In the genomic region with DNA sequence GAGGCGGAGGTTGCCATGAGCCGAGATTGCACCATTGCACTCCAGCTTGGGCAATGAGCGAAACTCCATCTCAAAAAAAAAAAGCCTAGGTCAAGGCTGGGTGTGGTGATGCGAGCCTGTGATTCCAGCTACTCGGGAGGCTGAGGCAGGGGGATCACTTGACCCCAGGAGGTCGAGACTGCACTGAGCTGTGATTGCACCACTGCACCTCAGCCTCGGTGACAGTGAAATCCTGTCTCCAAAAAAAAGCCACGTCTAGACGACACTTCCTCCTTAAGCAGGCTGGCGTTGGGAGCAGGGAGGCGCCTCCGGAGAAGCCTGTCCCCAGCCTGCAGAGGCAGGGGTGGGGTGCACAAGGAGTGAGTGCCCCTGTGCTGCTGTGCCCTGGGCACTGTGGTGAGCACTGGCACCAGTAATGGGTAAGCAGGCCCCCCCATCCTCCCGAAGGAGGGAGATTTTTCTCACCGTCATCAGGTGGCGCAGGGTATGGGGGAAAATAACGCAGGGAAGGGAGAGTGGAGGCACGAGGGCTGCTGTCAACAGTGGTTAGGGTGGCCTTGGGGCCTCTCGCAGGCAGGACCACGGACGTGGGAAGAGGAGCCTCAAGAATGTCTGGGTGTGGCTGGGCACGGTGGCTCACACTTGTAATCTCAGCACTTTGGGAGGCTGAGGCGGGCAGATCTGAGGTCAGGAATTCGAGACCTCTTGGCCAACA, we compare ENCODE assay signal across 1 cellular context.
TF ChIP-seq lines count a peak whose summit lies in the region.

No MANE protein-coding gene starts in this region.

TF ChIP-seq in K562, 482 proteins besides CTCF, POLR2A, EP300 and RAD21 (continued from another document and continues in another):
- TF ChIP-seq, protein P1, sequence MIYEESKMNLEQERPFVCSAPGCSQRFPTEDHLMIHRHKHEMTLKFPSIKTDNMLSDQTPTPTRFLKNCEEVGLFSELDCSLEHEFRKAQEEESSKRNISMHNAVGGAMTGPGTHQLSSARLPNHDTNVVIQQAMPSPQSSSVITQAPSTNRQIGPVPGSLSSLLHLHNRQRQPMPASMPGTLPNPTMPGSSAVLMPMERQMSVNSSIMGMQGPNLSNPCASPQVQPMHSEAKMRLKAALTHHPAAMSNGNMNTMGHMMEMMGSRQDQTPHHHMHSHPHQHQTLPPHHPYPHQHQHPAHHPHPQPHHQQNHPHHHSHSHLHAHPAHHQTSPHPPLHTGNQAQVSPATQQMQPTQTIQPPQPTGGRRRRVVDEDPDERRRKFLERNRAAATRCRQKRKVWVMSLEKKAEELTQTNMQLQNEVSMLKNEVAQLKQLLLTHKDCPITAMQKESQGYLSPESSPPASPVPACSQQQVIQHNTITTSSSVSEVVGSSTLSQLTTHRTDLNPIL (CRISPR knock-in tag; IDR thresholded peaks at IDR 0.05) = no peak
- no peak for TF ChIP-seq GTF2E2 (tag; IDR thresholded peaks at IDR 0.05)
- TF ChIP-seq CEBPB (tag; IDR thresholded peaks at IDR 0.05) = peak; percentile 73
- TF ChIP-seq CCNT2 (IDR thresholded peaks at IDR 0.05; ENCODE audit: borderline replicate concordance, extremely low read depth, insufficient read length, low read depth, low read length) = no peak
- TF ChIP-seq ZNF140 (CRISPR knock-in tag; IDR thresholded peaks at IDR 0.05) = no peak
- no peak for TF ChIP-seq XRCC5 (IDR thresholded peaks at IDR 0.05; ENCODE audit: low read depth, low read length)
- TF ChIP-seq MTA3 (IDR thresholded peaks at IDR 0.05; ENCODE audit: borderline replicate concordance) = 0 out of 2 replicates have a peak, but pooled peaks have one; percentile 18
- TF ChIP-seq, protein P2, sequence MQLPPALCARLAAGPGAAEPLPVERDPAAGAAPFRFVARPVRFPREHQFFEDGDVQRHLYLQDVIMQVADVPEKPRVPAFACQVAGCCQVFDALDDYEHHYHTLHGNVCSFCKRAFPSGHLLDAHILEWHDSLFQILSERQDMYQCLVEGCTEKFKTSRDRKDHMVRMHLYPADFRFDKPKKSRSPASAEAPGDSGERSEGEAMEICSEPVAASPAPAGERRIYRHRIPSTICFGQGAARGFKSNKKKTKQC (CRISPR knock-in tag; IDR thresholded peaks at IDR 0.05) = no peak
- peak; percentile 44 for TF ChIP-seq POLR2B (IDR thresholded peaks at IDR 0.05; ENCODE audit: low read depth, partially characterized antibody)
- TF ChIP-seq, protein P3, sequence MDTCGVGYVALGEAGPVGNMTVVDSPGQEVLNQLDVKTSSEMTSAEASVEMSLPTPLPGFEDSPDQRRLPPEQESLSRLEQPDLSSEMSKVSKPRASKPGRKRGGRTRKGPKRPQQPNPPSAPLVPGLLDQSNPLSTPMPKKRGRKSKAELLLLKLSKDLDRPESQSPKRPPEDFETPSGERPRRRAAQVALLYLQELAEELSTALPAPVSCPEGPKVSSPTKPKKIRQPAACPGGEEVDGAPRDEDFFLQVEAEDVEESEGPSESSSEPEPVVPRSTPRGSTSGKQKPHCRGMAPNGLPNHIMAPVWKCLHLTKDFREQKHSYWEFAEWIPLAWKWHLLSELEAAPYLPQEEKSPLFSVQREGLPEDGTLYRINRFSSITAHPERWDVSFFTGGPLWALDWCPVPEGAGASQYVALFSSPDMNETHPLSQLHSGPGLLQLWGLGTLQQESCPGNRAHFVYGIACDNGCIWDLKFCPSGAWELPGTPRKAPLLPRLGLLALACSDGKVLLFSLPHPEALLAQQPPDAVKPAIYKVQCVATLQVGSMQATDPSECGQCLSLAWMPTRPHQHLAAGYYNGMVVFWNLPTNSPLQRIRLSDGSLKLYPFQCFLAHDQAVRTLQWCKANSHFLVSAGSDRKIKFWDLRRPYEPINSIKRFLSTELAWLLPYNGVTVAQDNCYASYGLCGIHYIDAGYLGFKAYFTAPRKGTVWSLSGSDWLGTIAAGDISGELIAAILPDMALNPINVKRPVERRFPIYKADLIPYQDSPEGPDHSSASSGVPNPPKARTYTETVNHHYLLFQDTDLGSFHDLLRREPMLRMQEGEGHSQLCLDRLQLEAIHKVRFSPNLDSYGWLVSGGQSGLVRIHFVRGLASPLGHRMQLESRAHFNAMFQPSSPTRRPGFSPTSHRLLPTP (IDR thresholded peaks at IDR 0.05; ENCODE audit: borderline replicate concordance, extremely low read depth, insufficient read length) = no peak
- TF ChIP-seq PTBP1 (IDR thresholded peaks at IDR 0.05; ENCODE audit: low read depth, low read length) = no peak
- TF ChIP-seq TCF7L2 (IDR thresholded peaks at IDR 0.05; ENCODE audit: low read depth, low read length) = no peak
- peak; percentile 35; the same call in 1 of the 2 replicates for TF ChIP-seq ERF (CRISPR knock-in tag; IDR thresholded peaks at IDR 0.05)
- TF ChIP-seq HDAC3 (IDR thresholded peaks at IDR 0.05; ENCODE audit: borderline replicate concordance, partially characterized antibody) = no peak
- peak; percentile 79; the same call in 1 of the 2 replicates for TF ChIP-seq ZNF77 (CRISPR knock-in tag; IDR thresholded peaks at IDR 0.05)
- TF ChIP-seq YY1 (IDR thresholded peaks at IDR 0.05; ENCODE audit: borderline replicate concordance in 1 of 3, control insufficient read depth in 1 of 3, extremely low read depth in 1 of 3, insufficient read depth in 3 of 3, insufficient read length in 1 of 3, insufficient replicate concordance in 2 of 3, low read depth in 1 of 3, low read length in 2 of 3) = no peak
- TF ChIP-seq RHOXF2B (CRISPR knock-in tag; conservative IDR thresholded peaks at IDR 0.05) = no peak
- 0 out of 2 replicates have a peak, but pooled peaks have one; percentile 6 for TF ChIP-seq ZBTB7A (IDR thresholded peaks at IDR 0.05; ENCODE audit: borderline replicate concordance, control insufficient read depth, low read depth, low read length)
- TF ChIP-seq HMG20B (CRISPR knock-in tag; IDR thresholded peaks at IDR 0.05) = no peak
- no peak for TF ChIP-seq ZNF274 (IDR thresholded peaks at IDR 0.05; ENCODE audit: borderline replicate concordance, low read depth, low read length)
- no peak for TF ChIP-seq KLF10 (CRISPR knock-in tag; IDR thresholded peaks at IDR 0.05)
- 0 out of 2 replicates have a peak, but pooled peaks have one; percentile 5 for TF ChIP-seq ELF4 (CRISPR knock-in tag; IDR thresholded peaks at IDR 0.05)
- no peak for TF ChIP-seq POLR3A (IDR thresholded peaks at IDR 0.05; ENCODE audit: borderline replicate concordance, extremely low read depth, insufficient read depth, insufficient read length)
- TF ChIP-seq, protein P4, sequence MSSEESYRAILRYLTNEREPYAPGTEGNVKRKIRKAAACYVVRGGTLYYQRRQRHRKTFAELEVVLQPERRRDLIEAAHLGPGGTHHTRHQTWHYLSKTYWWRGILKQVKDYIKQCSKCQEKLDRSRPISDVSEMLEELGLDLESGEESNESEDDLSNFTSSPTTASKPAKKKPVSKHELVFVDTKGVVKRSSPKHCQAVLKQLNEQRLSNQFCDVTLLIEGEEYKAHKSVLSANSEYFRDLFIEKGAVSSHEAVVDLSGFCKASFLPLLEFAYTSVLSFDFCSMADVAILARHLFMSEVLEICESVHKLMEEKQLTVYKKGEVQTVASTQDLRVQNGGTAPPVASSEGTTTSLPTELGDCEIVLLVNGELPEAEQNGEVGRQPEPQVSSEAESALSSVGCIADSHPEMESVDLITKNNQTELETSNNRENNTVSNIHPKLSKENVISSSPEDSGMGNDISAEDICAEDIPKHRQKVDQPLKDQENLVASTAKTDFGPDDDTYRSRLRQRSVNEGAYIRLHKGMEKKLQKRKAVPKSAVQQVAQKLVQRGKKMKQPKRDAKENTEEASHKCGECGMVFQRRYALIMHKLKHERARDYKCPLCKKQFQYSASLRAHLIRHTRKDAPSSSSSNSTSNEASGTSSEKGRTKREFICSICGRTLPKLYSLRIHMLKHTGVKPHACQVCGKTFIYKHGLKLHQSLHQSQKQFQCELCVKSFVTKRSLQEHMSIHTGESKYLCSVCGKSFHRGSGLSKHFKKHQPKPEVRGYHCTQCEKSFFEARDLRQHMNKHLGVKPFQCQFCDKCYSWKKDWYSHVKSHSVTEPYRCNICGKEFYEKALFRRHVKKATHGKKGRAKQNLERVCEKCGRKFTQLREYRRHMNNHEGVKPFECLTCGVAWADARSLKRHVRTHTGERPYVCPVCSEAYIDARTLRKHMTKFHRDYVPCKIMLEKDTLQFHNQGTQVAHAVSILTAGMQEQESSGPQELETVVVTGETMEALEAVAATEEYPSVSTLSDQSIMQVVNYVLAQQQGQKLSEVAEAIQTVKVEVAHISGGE (CRISPR knock-in tag; IDR thresholded peaks at IDR 0.05) = no peak
- TF ChIP-seq, protein P5, sequence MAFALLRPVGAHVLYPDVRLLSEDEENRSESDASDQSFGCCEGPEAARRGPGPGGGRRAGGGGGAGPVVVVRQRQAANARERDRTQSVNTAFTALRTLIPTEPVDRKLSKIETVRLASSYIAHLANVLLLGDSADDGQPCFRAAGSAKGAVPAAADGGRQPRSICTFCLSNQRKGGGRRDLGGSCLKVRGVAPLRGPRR (CRISPR knock-in tag; IDR thresholded peaks at IDR 0.05) = no peak
- TF ChIP-seq, protein P6, sequence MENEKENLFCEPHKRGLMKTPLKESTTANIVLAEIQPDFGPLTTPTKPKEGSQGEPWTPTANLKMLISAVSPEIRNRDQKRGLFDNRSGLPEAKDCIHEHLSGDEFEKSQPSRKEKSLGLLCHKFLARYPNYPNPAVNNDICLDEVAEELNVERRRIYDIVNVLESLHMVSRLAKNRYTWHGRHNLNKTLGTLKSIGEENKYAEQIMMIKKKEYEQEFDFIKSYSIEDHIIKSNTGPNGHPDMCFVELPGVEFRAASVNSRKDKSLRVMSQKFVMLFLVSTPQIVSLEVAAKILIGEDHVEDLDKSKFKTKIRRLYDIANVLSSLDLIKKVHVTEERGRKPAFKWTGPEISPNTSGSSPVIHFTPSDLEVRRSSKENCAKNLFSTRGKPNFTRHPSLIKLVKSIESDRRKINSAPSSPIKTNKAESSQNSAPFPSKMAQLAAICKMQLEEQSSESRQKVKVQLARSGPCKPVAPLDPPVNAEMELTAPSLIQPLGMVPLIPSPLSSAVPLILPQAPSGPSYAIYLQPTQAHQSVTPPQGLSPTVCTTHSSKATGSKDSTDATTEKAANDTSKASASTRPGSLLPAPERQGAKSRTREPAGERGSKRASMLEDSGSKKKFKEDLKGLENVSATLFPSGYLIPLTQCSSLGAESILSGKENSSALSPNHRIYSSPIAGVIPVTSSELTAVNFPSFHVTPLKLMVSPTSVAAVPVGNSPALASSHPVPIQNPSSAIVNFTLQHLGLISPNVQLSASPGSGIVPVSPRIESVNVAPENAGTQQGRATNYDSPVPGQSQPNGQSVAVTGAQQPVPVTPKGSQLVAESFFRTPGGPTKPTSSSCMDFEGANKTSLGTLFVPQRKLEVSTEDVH (IDR thresholded peaks at IDR 0.05; ENCODE audit: low read depth, partially characterized antibody) = no peak
- TF ChIP-seq ZNF41 (CRISPR knock-in tag; conservative IDR thresholded peaks at IDR 0.05) = no peak
- TF ChIP-seq SREBF1 (IDR thresholded peaks at IDR 0.05; ENCODE audit: borderline replicate concordance, low read depth, low read length) = no peak
